Comparison of ENCODE assay signal across 1 cellular context in the genomic region with DNA sequence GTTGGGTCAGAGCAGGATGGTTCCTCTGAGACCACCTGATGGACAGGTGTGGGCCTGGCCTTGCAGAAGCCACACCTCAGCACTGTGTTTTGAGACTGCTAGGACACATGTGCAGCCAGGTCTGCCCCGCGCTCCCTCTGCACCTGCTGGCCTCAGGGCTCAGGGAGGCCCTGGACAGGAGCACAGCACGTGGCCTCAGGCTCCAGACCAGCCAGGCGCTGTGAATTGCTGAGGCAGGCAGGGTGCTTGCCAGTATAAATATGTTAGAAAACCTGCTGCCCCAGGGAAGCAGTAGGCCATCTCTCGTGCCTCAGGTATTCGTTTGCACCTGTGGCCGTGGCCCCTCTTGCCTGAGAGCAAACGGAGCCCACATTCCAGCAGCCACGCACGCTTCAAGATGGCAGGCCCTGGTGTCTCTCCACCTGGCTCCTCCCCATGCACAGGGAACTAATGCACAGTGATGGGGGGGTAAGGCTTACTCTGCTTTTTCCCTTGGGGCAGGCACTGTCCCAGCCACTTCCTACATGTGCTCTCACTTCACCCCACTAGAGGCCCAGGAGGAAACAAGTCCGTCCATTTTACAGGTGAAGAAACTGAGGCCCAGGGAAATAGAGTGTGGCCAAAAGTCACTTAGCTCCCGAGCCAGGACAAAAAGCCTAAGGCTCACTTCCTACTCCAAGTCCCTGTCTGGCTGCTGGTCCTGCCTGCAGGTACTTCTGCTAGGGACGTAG.
TF ChIP-seq lines count a peak whose summit lies in the region.

No MANE protein-coding gene starts in this region.

TF ChIP-seq in GM12878, 131 proteins besides CTCF, POLR2A, EP300 and RAD21:
- TF ChIP-seq, protein P1, sequence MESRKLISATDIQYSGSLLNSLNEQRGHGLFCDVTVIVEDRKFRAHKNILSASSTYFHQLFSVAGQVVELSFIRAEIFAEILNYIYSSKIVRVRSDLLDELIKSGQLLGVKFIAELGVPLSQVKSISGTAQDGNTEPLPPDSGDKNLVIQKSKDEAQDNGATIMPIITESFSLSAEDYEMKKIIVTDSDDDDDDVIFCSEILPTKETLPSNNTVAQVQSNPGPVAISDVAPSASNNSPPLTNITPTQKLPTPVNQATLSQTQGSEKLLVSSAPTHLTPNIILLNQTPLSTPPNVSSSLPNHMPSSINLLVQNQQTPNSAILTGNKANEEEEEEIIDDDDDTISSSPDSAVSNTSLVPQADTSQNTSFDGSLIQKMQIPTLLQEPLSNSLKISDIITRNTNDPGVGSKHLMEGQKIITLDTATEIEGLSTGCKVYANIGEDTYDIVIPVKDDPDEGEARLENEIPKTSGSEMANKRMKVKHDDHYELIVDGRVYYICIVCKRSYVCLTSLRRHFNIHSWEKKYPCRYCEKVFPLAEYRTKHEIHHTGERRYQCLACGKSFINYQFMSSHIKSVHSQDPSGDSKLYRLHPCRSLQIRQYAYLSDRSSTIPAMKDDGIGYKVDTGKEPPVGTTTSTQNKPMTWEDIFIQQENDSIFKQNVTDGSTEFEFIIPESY (IDR thresholded peaks at IDR 0.05): no peak
- TF ChIP-seq, protein P2, sequence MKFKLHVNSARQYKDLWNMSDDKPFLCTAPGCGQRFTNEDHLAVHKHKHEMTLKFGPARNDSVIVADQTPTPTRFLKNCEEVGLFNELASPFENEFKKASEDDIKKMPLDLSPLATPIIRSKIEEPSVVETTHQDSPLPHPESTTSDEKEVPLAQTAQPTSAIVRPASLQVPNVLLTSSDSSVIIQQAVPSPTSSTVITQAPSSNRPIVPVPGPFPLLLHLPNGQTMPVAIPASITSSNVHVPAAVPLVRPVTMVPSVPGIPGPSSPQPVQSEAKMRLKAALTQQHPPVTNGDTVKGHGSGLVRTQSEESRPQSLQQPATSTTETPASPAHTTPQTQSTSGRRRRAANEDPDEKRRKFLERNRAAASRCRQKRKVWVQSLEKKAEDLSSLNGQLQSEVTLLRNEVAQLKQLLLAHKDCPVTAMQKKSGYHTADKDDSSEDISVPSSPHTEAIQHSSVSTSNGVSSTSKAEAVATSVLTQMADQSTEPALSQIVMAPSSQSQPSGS (IDR thresholded peaks at IDR 0.05; ENCODE audit: low read length): no peak
- TF ChIP-seq, protein P3, sequence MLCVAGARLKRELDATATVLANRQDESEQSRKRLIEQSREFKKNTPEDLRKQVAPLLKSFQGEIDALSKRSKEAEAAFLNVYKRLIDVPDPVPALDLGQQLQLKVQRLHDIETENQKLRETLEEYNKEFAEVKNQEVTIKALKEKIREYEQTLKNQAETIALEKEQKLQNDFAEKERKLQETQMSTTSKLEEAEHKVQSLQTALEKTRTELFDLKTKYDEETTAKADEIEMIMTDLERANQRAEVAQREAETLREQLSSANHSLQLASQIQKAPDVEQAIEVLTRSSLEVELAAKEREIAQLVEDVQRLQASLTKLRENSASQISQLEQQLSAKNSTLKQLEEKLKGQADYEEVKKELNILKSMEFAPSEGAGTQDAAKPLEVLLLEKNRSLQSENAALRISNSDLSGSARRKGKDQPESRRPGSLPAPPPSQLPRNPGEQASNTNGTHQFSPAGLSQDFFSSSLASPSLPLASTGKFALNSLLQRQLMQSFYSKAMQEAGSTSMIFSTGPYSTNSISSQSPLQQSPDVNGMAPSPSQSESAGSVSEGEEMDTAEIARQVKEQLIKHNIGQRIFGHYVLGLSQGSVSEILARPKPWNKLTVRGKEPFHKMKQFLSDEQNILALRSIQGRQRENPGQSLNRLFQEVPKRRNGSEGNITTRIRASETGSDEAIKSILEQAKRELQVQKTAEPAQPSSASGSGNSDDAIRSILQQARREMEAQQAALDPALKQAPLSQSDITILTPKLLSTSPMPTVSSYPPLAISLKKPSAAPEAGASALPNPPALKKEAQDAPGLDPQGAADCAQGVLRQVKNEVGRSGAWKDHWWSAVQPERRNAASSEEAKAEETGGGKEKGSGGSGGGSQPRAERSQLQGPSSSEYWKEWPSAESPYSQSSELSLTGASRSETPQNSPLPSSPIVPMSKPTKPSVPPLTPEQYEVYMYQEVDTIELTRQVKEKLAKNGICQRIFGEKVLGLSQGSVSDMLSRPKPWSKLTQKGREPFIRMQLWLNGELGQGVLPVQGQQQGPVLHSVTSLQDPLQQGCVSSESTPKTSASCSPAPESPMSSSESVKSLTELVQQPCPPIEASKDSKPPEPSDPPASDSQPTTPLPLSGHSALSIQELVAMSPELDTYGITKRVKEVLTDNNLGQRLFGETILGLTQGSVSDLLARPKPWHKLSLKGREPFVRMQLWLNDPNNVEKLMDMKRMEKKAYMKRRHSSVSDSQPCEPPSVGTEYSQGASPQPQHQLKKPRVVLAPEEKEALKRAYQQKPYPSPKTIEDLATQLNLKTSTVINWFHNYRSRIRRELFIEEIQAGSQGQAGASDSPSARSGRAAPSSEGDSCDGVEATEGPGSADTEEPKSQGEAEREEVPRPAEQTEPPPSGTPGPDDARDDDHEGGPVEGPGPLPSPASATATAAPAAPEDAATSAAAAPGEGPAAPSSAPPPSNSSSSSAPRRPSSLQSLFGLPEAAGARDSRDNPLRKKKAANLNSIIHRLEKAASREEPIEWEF (IDR thresholded peaks at IDR 0.05; ENCODE audit: insufficient replicate concordance, low read depth, low read length): no peak
- no peak for TF ChIP-seq RB1 (IDR thresholded peaks at IDR 0.05; ENCODE audit: borderline replicate concordance)
- TF ChIP-seq, protein P4, sequence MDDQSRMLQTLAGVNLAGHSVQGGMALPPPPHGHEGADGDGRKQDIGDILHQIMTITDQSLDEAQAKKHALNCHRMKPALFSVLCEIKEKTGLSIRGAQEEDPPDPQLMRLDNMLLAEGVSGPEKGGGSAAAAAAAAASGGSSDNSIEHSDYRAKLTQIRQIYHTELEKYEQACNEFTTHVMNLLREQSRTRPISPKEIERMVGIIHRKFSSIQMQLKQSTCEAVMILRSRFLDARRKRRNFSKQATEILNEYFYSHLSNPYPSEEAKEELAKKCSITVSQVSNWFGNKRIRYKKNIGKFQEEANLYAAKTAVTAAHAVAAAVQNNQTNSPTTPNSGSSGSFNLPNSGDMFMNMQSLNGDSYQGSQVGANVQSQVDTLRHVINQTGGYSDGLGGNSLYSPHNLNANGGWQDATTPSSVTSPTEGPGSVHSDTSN (IDR thresholded peaks at IDR 0.05; ENCODE audit: insufficient replicate concordance, low read depth, low read length): no peak
